Comparison of ENCODE assay signal across 7 cellular contexts in genomic region chr11:107840120-107840479, GRCh38. TPM values are rescaled to one million over a fixed set of nuclear protein-coding genes. Genes with fewer than 3 reads are reported as not detected.
DNase-seq lines count a peak whose midpoint lies in the region; ATAC-seq and TF ChIP-seq lines count a peak whose summit lies in the region.

No MANE protein-coding gene starts in this region.

- peaks cover 26% of the 10 kb centered on the region for H3K4me1 Mint-ChIP-seq in activated T-helper 17 cell treated with anti-CD3 and anti-CD28 coated beads, Interleukin-2, amount 50 U/mL, for 72 hours

- WGBS in adrenal gland, 4 donors = 42 to 59% (median 54%) methylated on average over 2 of the region's 2 CpGs

- H3K36me3 Mint-ChIP-seq in activated T-helper 17 cell treated with anti-CD3 and anti-CD28 coated beads, Interleukin-2, amount 50 U/mL, for 72 hours (ENCODE audit: low read depth) = peaks cover 20% of the 10 kb centered on the region

- no peaks in the 10 kb centered on the region for H3K36me3 ChIP-seq in adrenal gland (replicated peaks in 1 of 2)

- peak overlapping the region; percentile 94 for H3K27ac Mint-ChIP-seq in activated T-helper 17 cell treated with anti-CD3 and anti-CD28 coated beads, Interleukin-2, amount 50 U/mL, for 72 hours

- TF ChIP-seq CTCF in adrenal gland (IDR thresholded peaks at IDR 0.05) = no peak

- H3K27me3 ChIP-seq in adrenal gland = no peaks in the 10 kb centered on the region

- TF ChIP-seq POLR2A in adrenal gland (IDR thresholded peaks at IDR 0.05) = no peak

- no peaks in the 10 kb centered on the region for H3K9me3 Mint-ChIP-seq in activated T-helper 17 cell treated with anti-CD3 and anti-CD28 coated beads, Interleukin-2, amount 50 U/mL, for 72 hours

- no peaks in the 10 kb centered on the region for H3K4me1 ChIP-seq in adrenal gland (replicated peaks in 1 of 2)

- ATAC-seq in GM18873 (IDR thresholded peaks at IDR 0.05; ENCODE audit: low FRiP score, unreplicated experiment) (peak; percentile 9), HG02943 (IDR thresholded peaks at IDR 0.05; ENCODE audit: low read depth, unreplicated experiment) (peak; percentile 37)
- ATAC-seq in activated T-helper 17 cell treated with anti-CD3 and anti-CD28 coated beads, Interleukin-2, amount 50 U/mL, for 72 hours (replicated peaks) = peak; percentile 3

- intact Hi-C loops in adrenal gland (cut with DNase I) = no loop called here

- peak overlapping the region; percentile 72 for H3K4me3 Mint-ChIP-seq in activated T-helper 17 cell treated with anti-CD3 and anti-CD28 coated beads, Interleukin-2, amount 50 U/mL, for 72 hours

- DNase-seq in lung microvascular endothelial cell (ENCODE audit: low read depth in 2 of 2) (peak; percentile 7 to 29), NCI-H1694 (lab: John Stamatoyannopoulos, UW) (no peak), NOMO-1 treated with DMSO at 0.1 percent for 48 hours (lab: John Stamatoyannopoulos, UW; ENCODE audit: unreplicated experiment) (no peak), adrenal gland (no peak)

- no peaks in the 10 kb centered on the region for H3K27me3 Mint-ChIP-seq in activated T-helper 17 cell treated with anti-CD3 and anti-CD28 coated beads, Interleukin-2, amount 50 U/mL, for 72 hours

- no peaks in the 10 kb centered on the region for H3K9me3 ChIP-seq in adrenal gland (replicated peaks in 1 of 3)

- no peak overlapping the region for H3K4me3 ChIP-seq in adrenal gland

- H3K27ac ChIP-seq in adrenal gland = peak overlapping the region in 1 of 5 donors; percentile 72

RNA-seq across cellular contexts. Expression of gene SLC35F2, which starts 18.5 kb away (rescaled TPM):
- total RNA-seq in activated T-helper 17 cell treated with anti-CD3 and anti-CD28 coated beads, Interleukin-2, amount 50 U/mL, for 72 hours = 10 to 100 TPM; 16.9 to 29.2 TPM
- 22.8 and 62.1 TPM in 2 replicates for total RNA-seq in lung microvascular endothelial cell
- 1 to 10 TPM in 7 of 8 donors, under 1 TPM in 1; 0.74 to 6.3 (median 1.7) TPM for total RNA-seq in adrenal gland
- polyA plus RNA-seq in adrenal gland = 1 to 10 TPM; 1.6 to 3.2 (median 1.6) TPM

Comparison
In these comparisons a context has a peak if more than half of its experiments do, and no peak if none do; other contexts are left out.
1. DNase-seq: peak in lung microvascular endothelial cell (2 of 2); none in NCI-H1694 (single experiment), NOMO-1 treated with DMSO at 0.1 percent for 48 hours (single experiment) and adrenal gland (0 of 7).
2. Peak in every context shown above with its lines, with median percentiles within 50 percentile points of each other: ATAC-seq.